ENCODE assay signal across 8 cellular contexts in the genomic region with DNA sequence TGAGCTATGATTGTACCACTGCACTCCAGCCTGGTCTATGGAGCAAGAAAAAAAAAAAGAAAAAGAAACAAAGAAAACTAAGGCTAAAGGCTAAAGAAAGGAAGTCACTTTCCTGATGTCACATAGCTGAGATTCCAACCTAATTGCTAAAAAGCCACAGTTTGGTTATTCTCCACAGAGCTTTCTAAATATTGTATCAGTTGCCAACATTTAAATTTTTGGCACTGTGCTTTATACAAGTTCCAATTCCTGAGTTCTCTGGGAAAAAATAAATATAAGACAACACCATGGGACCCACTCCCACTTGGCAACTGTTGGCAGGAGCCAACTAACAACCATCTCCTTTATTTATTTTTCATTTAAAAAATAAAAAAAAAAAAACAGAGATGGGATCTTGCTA. TPM values are rescaled to one million over a fixed set of nuclear protein-coding genes. Genes with fewer than 3 reads are reported as not detected.
DNase-seq lines count a peak whose midpoint lies in the region; TF ChIP-seq lines count a peak whose summit lies in the region.
"Had no signal": no experiment of that assay in that cellular context is flagged by ENCODE, and none has a peak within 500 bp of the region (broad histone marks: within the 10 kb centered on the region; RNA-seq: fewer than 3 reads in every experiment).

No MANE protein-coding gene starts in this region.

- H3K9me3 ChIP-seq in GM23248 (ENCODE audit: low read depth) (no peaks in the 10 kb centered on the region), vagina (no peaks in the 10 kb centered on the region)

- H3K4me1 ChIP-seq in GM23248 (ENCODE audit: insufficient read depth), result peaks cover 16% of the 10 kb centered on the region
- H3K4me1 ChIP-seq in vagina, result peaks cover 15% of the 10 kb centered on the region

- in situ Hi-C loops in GM23248 (cut with MboI), result no loop called here
- in situ Hi-C loops in astrocyte of the cerebellum (cut with HindIII; ENCODE audit: low sequenced_read_pairs), result no loop called here

- H3K36me3 ChIP-seq in GM23248 (ENCODE audit: low read depth), result no peaks in the 10 kb centered on the region
- H3K36me3 ChIP-seq in vagina, result peaks cover 0 to 11% of the 10 kb centered on the region in 2 donors

- H3K27ac ChIP-seq in GM23248, result peak overlapping the region; percentile 47
- peak overlapping the region; percentile 27 for H3K27ac ChIP-seq in vagina

- no peak for TF ChIP-seq POLR2A in vagina (IDR thresholded peaks at IDR 0.05)
- no peak for TF ChIP-seq POLR2A in lower leg skin (IDR thresholded peaks at IDR 0.05)

- no peak for TF ChIP-seq CTCF in astrocyte of the cerebellum (IDR thresholded peaks at IDR 0.05; ENCODE audit: low read depth, low read length, missing control alignments)
- no peak for TF ChIP-seq CTCF in vagina (IDR thresholded peaks at IDR 0.05)
- TF ChIP-seq CTCF in lower leg skin (IDR thresholded peaks at IDR 0.05), result no peak

- no peaks in the 10 kb centered on the region for H3K27me3 ChIP-seq in GM23248 (replicated peaks; ENCODE audit: insufficient read depth)
- no peaks in the 10 kb centered on the region for H3K27me3 ChIP-seq in vagina

- H3K36me3 Mint-ChIP-seq in immature natural killer cell, result peaks cover 3 to 10% (median 8%) of the 10 kb centered on the region in 3 donors

- H3K27ac Mint-ChIP-seq in immature natural killer cell, result peak overlapping the region in 5 of 6 donors; percentile 96 to 99 (median 96)

- peaks cover 9 to 14% of the 10 kb centered on the region in 2 donors for H3K4me1 Mint-ChIP-seq in immature natural killer cell

- H3K9ac ChIP-seq in GM23248, result no peak overlapping the region

- peak overlapping the region in 1 of 5 donors; percentile 36 for H3K4me3 Mint-ChIP-seq in immature natural killer cell

- H3K27me3 Mint-ChIP-seq in immature natural killer cell (ENCODE audit: low read depth in 3 of 3), result peaks cover 5 to 9% (median 8%) of the 10 kb centered on the region in 3 donors

- H3K4me3 ChIP-seq in GM23248, result no peak overlapping the region
- H3K4me3 ChIP-seq in astrocyte of the cerebellum (ENCODE audit: low read depth, low read length), result no peak overlapping the region
- H3K4me3 ChIP-seq in vagina, result no peak overlapping the region
- no peak overlapping the region for H3K4me3 ChIP-seq in lower leg skin (ENCODE audit: low read depth, poor library complexity, severe bottlenecking)

- H3K9me3 Mint-ChIP-seq in immature natural killer cell, result no peaks in the 10 kb centered on the region

- H4K20me1 ChIP-seq in GM23248 (ENCODE audit: insufficient read depth), result no peaks in the 10 kb centered on the region

- no peaks in the 10 kb centered on the region for H3K79me2 ChIP-seq in GM23248 (ENCODE audit: insufficient read depth)

- DNase-seq in GM23248 (peak; percentile 70), astrocyte of the cerebellum (ENCODE audit: low read depth) (peak; percentile 81), immature natural killer cell (no peak), vagina (ENCODE audit: extremely low spot score in 2 of 2) (no peak), lower leg skin (ENCODE audit: low spot score in 2 of 2) (no peak), DMS53 (lab: John Stamatoyannopoulos, UW) (no peak)
- no peak for DNase-seq in stimulated activated naive CD4-positive, alpha-beta T cell (lab: John Stamatoyannopoulos, UW)
- DNase-seq: effector CD4-positive, alpha-beta T cell had no signal

- no peaks in the 10 kb centered on the region for H3K9me2 ChIP-seq in GM23248 (ENCODE audit: insufficient read depth)

- no peak overlapping the region for H2AFZ ChIP-seq in GM23248

- H3K4me2 ChIP-seq in GM23248 (ENCODE audit: unreplicated experiment), result no peak overlapping the region

- intact Hi-C loops in vagina (cut with DNase I), result no loop called here
- intact Hi-C loops in lower leg skin (cut with DNase I; ENCODE audit: low total_unique reads), result no loop called here

- peaks cover 7% of the 10 kb centered on the region for H3F3A ChIP-seq in GM23248 (ENCODE audit: insufficient read depth)

RNA-seq across cellular contexts. Expression of gene LYPD3, which starts 11.2 kb away (rescaled TPM):
- not detected in 2 replicates for total RNA-seq in GM23248 (2014; rRNA removed; shearing (Covaris generic))
- 0.22 and 0.28 TPM in 2 replicates for polyA plus RNA-seq in GM23248 (2016; fragmentation: Nextera tagmentation; extraction: Ambion mirVana)
- 1 to 10 TPM; 1.3 to 2.4 (median 1.4) TPM for polyA plus RNA-seq in immature natural killer cell
- total RNA-seq in vagina, result 247 TPM
- 100 to 1,000 TPM; 344 to 549 (median 466) TPM for total RNA-seq in lower leg skin

RNA-seq across cellular contexts. Expression of gene PHLDB3, which starts 27.9 kb away (rescaled TPM):
- 5.6 and 8.9 TPM in 2 replicates for total RNA-seq in GM23248 (2014; rRNA removed; shearing (Covaris generic))
- polyA plus RNA-seq in GM23248 (2016; fragmentation: Nextera tagmentation; extraction: Ambion mirVana) (3.9 and 4.6 TPM in 2 replicates), immature natural killer cell (1 to 10 TPM in 2 of 3 donors, under 1 TPM in 1; 0.51 to 3.2 (median 1.3) TPM)
- total RNA-seq in vagina (24.3 TPM), lower leg skin (100 to 1,000 TPM in 2 of 4 donors, 10 to 100 TPM in 2; 86.9 to 136 (median 114) TPM)

RNA-seq across cellular contexts. Expression of gene ETHE1, which starts 50.4 kb away (rescaled TPM):
- 71.1 and 100.0 TPM in 2 replicates for total RNA-seq in GM23248 (2014; rRNA removed; shearing (Covaris generic))
- polyA plus RNA-seq in GM23248 (2016; fragmentation: Nextera tagmentation; extraction: Ambion mirVana), result 70.8 and 75.4 TPM in 2 replicates
- polyA plus RNA-seq in immature natural killer cell, result 100 to 1,000 TPM in 1 of 3 donors, 10 to 100 TPM in 2; 70.5 to 156 (median 74.5) TPM
- total RNA-seq in vagina, result 74.4 TPM
- total RNA-seq in lower leg skin, result 10 to 100 TPM; 63.4 to 79.3 (median 72.8) TPM

RNA-seq across cellular contexts. Expression of gene ZNF575, which starts 56.4 kb away (rescaled TPM):
- total RNA-seq in GM23248 (2014; rRNA removed; shearing (Covaris generic)), result 0.22 TPM in 1 of 2 replicates, not detected in the other
- polyA plus RNA-seq in GM23248 (2016; fragmentation: Nextera tagmentation; extraction: Ambion mirVana), result 3.1 and 3.9 TPM in 2 replicates
- polyA plus RNA-seq in immature natural killer cell, result 1 to 10 TPM; 1.1 to 3.5 (median 1.7) TPM
- total RNA-seq in vagina, result 2.9 TPM
- under 1 TPM in 3 of 4 donors, not detected in 1; 0.42 to 0.94 (median 0.88) TPM for total RNA-seq in lower leg skin

Comparison
In these comparisons a context has a peak if more than half of its experiments do, and no peak if none do; other contexts are left out.
1. DNase-seq: peak in GM23248 (single experiment) and astrocyte of the cerebellum (single experiment); none in immature natural killer cell (0 of 3), vagina (0 of 2), stimulated activated naive CD4-positive, alpha-beta T cell (0 of 6), lower leg skin (0 of 2) and DMS53 (single experiment).
2. RNA of gene LYPD3, which starts 11.2 kb away (total RNA-seq): 344 to 549 TPM in lower leg skin and 247 TPM in vagina (single experiment); not detected in GM23248; every median in the first group is over 100 times any median in the second.